In the genomic region with DNA sequence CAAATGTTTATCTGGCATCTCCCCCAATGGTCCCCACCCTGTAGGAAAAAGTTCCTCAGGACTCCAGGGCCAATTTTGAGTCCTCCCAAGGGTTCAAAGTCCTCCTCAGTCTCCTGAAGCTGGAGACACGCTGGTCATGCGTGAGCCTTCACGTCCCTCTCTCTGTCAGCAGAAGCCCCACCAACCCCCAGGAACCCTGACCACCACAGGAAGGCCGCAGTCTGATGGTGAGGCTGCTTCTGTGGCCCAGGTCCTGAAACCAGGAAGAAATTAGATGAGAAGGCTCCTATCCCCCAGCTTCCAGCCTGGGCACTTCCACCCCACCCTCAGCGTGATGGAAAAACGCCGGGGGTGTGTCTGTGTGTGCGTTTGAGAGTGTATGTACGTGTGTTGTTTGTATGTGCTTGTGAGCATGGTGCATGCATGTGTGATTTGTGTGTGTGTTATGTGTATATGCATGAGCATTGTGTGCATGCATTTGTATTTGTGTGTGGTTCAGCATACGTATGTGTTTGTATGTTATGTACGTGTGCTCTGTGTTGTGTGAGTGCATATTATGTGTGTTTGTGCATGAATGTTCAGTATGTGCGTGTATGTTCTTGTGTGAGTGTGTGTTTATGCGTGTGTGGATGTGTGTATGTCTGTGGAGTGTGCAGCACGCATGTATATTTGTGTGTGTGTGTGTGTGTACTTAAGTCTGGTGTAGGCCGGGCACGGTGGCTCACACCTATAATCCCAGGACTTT, we compare ENCODE assay signal across 17 cellular contexts.
A peak's percentile ranks its signal among the peaks of the same experiment; 100 is the strongest.
DNase-seq lines count a peak whose midpoint lies in the region; ATAC-seq and TF ChIP-seq lines count a peak whose summit lies in the region.
"Had no signal": no experiment of that assay in that cellular context is flagged by ENCODE, and none has a peak within 500 bp of the region (broad histone marks: within the 10 kb centered on the region; RNA-seq: fewer than 3 reads in every experiment).

No MANE protein-coding gene starts in this region.

- H3K36me3 ChIP-seq in IMR-90 (ENCODE audit: control insufficient read depth, insufficient read depth, low read length) (no peaks in the 10 kb centered on the region), brain microvascular endothelial cell (replicated peaks) (no peaks in the 10 kb centered on the region), mesenchymal stem cell (ENCODE audit: control insufficient read depth in 1 of 2, insufficient read depth in 2 of 2, low read depth in 1 of 2, low read length in 2 of 2) (no peaks in the 10 kb centered on the region), stomach (no peaks in the 10 kb centered on the region)
- H3K36me3 ChIP-seq: colonic mucosa, esophagus squamous epithelium, left lung, neutrophil had no signal

- TF ChIP-seq POLR2A in IMR-90 (IDR thresholded peaks at IDR 0.05; ENCODE audit: low read depth, low read length): peak; percentile 16; the same call in 1 of the 2 replicates
- TF ChIP-seq POLR2A in stomach (IDR thresholded peaks at IDR 0.05): no peak

- H3K4ac ChIP-seq in IMR-90 (ENCODE audit: low read depth, low read length) (peak overlapping the region; percentile 87), mesenchymal stem cell (ENCODE audit: low read depth in 1 of 2, low read length in 2 of 2) (peak overlapping the region; percentile 3 to 56)

- H3K56ac ChIP-seq in IMR-90 (ENCODE audit: extremely low read depth, insufficient read depth, low read length): peak overlapping the region; percentile 88; the same call in 1 of the 2 replicates

- H2BK120ac ChIP-seq in IMR-90 (ENCODE audit: low read depth, low read length) (peak overlapping the region; percentile 91), mesenchymal stem cell (ENCODE audit: low read depth, low read length) (peak overlapping the region; percentile 4)

- intact Hi-C loops in IMR-90 (cut with micrococcal nuclease) (no loop called here), stomach (cut with DNase I; ENCODE audit: low total_unique reads) (no loop called here), dorsolateral prefrontal cortex (cut with DNase I) (loop anchor here in 1 of 2 donors (5.0 kb wide), 1 partner anchor 47 kb away; no protein-coding TSS in a partner anchor)

- H3K9me1 ChIP-seq in IMR-90 (ENCODE audit: insufficient read depth, low read length): peaks cover 22% of the 10 kb centered on the region

- ATAC-seq in IMR-90 (ENCODE audit: low read depth): no peak
- ATAC-seq: activated naive CD8-positive, alpha-beta T cell treated with anti-CD3 and anti-CD28 coated beads, Interleukin-2, amount 50 U/mL, for 24 hours had no signal

- no peaks in the 10 kb centered on the region for H4K20me1 ChIP-seq in IMR-90 (ENCODE audit: insufficient read depth, low read length)

- H2AK5ac ChIP-seq in IMR-90 (ENCODE audit: low read depth, low read length) (peak overlapping the region; percentile 100), mesenchymal stem cell (ENCODE audit: low read length, severe bottlenecking) (peak overlapping the region; percentile 69)

- peak overlapping the region; percentile 5 for H3K18ac ChIP-seq in IMR-90 (ENCODE audit: low read depth, low read length)
- H3K18ac ChIP-seq in mesenchymal stem cell (ENCODE audit: low read depth in 1 of 2, low read length in 2 of 2): peak overlapping the region in 1 of 2 experiments; percentile 88

- peak overlapping the region; percentile 63 for H2BK20ac ChIP-seq in IMR-90 (ENCODE audit: low read depth, low read length)

- H3K23ac ChIP-seq in IMR-90 (ENCODE audit: low read depth, low read length) (peak overlapping the region; percentile 81), mesenchymal stem cell (ENCODE audit: low read length in 2 of 2) (no peak overlapping the region)

- peak overlapping the region; percentile 96 for H3K14ac ChIP-seq in IMR-90 (replicated peaks; ENCODE audit: low read depth, low read length)
- H3K14ac ChIP-seq in mesenchymal stem cell (ENCODE audit: low read length in 2 of 2): peak overlapping the region in 1 of 2 experiments; percentile 29

- H3K27ac ChIP-seq in IMR-90 (ENCODE audit: insufficient read depth, low read length) (peak overlapping the region; percentile 90), brain microvascular endothelial cell (peak overlapping the region; percentile 96), mesenchymal stem cell (ENCODE audit: low read length, poor library complexity, severe bottlenecking) (peak overlapping the region; percentile 98), stomach (peak overlapping the region in 3 of 5 donors; percentile 60 to 81 (median 78)), dorsolateral prefrontal cortex (peak overlapping the region in 14 of 59 donors; percentile 14 to 82 (median 64))
- H3K27ac ChIP-seq: colonic mucosa, neutrophil had no signal

- H3K4me2 ChIP-seq in IMR-90 (ENCODE audit: low read depth, low read length): no peak overlapping the region
- H3K4me2 ChIP-seq in mesenchymal stem cell (ENCODE audit: low read length, poor library complexity, severe bottlenecking): no peak overlapping the region

- peaks cover 23% of the 10 kb centered on the region for H3K4me1 ChIP-seq in IMR-90 (ENCODE audit: control insufficient read depth, insufficient read depth, low read length)
- H3K4me1 ChIP-seq in mesenchymal stem cell (ENCODE audit: control insufficient read depth, insufficient read depth, low read depth, low read length): peaks cover 28% of the 10 kb centered on the region
- H3K4me1 ChIP-seq in stomach: peaks cover 22 to 30% (median 28%) of the 10 kb centered on the region in 4 donors
- H3K4me1 ChIP-seq: colonic mucosa had no signal

- H3K9me3 ChIP-seq in IMR-90 (ENCODE audit: control insufficient read depth, insufficient read depth, low read length) (no peaks in the 10 kb centered on the region), mesenchymal stem cell (ENCODE audit: control insufficient read depth, low read length) (no peaks in the 10 kb centered on the region), stomach (no peaks in the 10 kb centered on the region)
- H3K9me3 ChIP-seq: colonic mucosa, esophagus squamous epithelium, left lung, neutrophil had no signal

- DNase-seq in IMR-90 (no peak), brain microvascular endothelial cell (no peak), mesenchymal stem cell (no peak), stomach (no peak), ecto neural progenitor cell (ENCODE audit: low spot score) (no peak), dorsolateral prefrontal cortex (no peak), COLO829 (ENCODE audit: low spot score) (no peak)
- DNase-seq: activated CD4-positive, alpha-beta T cell treated with anti-CD3 and anti-CD28 coated beads, Interleukin-2, amount 50 U/mL, for 48 hours; activated naive CD8-positive, alpha-beta T cell treated with anti-CD3 and anti-CD28 coated beads, Interleukin-2, amount 50 U/mL, for 24 hours; CD4-positive, CD25-positive, alpha-beta regulatory T cell; colonic mucosa; esophagus squamous epithelium; NCI-H1694; NCI-H446 treated with DMSO at 0.1 percent for 48 hours; stimulated activated naive CD4-positive, alpha-beta T cell treated with Interleukin-2 at 50 U/mL for 16 hours had no signal

- peak overlapping the region; percentile 91 for H2AK9ac ChIP-seq in IMR-90 (replicated peaks; ENCODE audit: low read depth, low read length, poor library complexity)

- no TSS peak for BruUV-seq in IMR-90 (replicated peaks; lab: Mats Ljungman, UMichigan)

- POLR2A ChIA-PET in IMR-90 (lab: Charles Lee; ENCODE audit: unreplicated experiment): no interaction called here

- no peak overlapping the region; the same call in 1 of the 2 replicates for H3K9ac ChIP-seq in IMR-90 (ENCODE audit: low read depth, low read length)
- H3K9ac ChIP-seq in mesenchymal stem cell (ENCODE audit: low read length): no peak overlapping the region

- H2AFZ ChIP-seq in IMR-90 (replicated peaks; ENCODE audit: low read length, poor library complexity) (peak overlapping the region; percentile 92), mesenchymal stem cell (ENCODE audit: low read depth, low read length) (no peak overlapping the region)

- no peak overlapping the region for H3K4me3 ChIP-seq in IMR-90 (ENCODE audit: insufficient read depth, low read depth, low read length)
- no peak overlapping the region for H3K4me3 ChIP-seq in brain microvascular endothelial cell (ENCODE audit: low read depth, low read length)
- H3K4me3 ChIP-seq in mesenchymal stem cell (ENCODE audit: insufficient read depth in 1 of 2, low read depth in 1 of 2, low read length in 2 of 2): no peak overlapping the region
- H3K4me3 ChIP-seq in stomach: no peak overlapping the region
- H3K4me3 ChIP-seq in dorsolateral prefrontal cortex: no peak overlapping the region
- H3K4me3 ChIP-seq: colonic mucosa, left lung had no signal

- TF ChIP-seq CTCF in IMR-90 (conservative IDR thresholded peaks at IDR 0.05; ENCODE audit: low read depth, low read length): no peak
- TF ChIP-seq CTCF in brain microvascular endothelial cell (IDR thresholded peaks at IDR 0.05; ENCODE audit: low read depth, low read length, missing control alignments): no peak
- TF ChIP-seq CTCF in stomach (IDR thresholded peaks at IDR 0.05): no peak
- no peak for TF ChIP-seq CTCF in dorsolateral prefrontal cortex (IDR thresholded peaks at IDR 0.05 in 54 of 56, conservative IDR thresholded peaks at IDR 0.05 in 2 of 56; ENCODE audit: low read depth in 1 of 56, partially characterized antibody in 56 of 56)

- H3K27me3 ChIP-seq in IMR-90 (ENCODE audit: control insufficient read depth, insufficient read depth, low read length) (no peaks in the 10 kb centered on the region), brain microvascular endothelial cell (replicated peaks) (no peaks in the 10 kb centered on the region), mesenchymal stem cell (ENCODE audit: control insufficient read depth in 1 of 2, insufficient read depth in 1 of 2, low read length in 2 of 2) (peaks cover 0 to 5% of the 10 kb centered on the region in 2 experiments), stomach (peaks cover 0 to under 1% (median 0%) of the 10 kb centered on the region in 3 donors), dorsolateral prefrontal cortex (no peaks in the 10 kb centered on the region)
- H3K27me3 ChIP-seq: colonic mucosa, left lung had no signal

- H2BK12ac ChIP-seq in mesenchymal stem cell (ENCODE audit: low read length in 2 of 2): peak overlapping the region; percentile 61 to 85

- no peak for TF ChIP-seq RAD21 in IMR-90 (IDR thresholded peaks at IDR 0.05; ENCODE audit: low read length)

- H4K8ac ChIP-seq in IMR-90 (ENCODE audit: low read depth in 2 of 2, low read length in 2 of 2) (peak overlapping the region; percentile 61 to 85), mesenchymal stem cell (ENCODE audit: low read length) (no peak overlapping the region)

- H4K91ac ChIP-seq in IMR-90 (ENCODE audit: insufficient read depth, low read depth, low read length): peak overlapping the region; percentile 93
- peak overlapping the region; percentile 20 for H4K91ac ChIP-seq in mesenchymal stem cell (ENCODE audit: low read length)

- in situ Hi-C loops in IMR-90 (cut with MboI; ENCODE audit: low sequenced_read_pairs) (no loop called here), brain microvascular endothelial cell (cut with HindIII; ENCODE audit: low pct_ligation_motif_present, low sequenced_read_pairs) (no loop called here)

- TF ChIP-seq EP300 in stomach (IDR thresholded peaks at IDR 0.05): no peak

- peak overlapping the region; percentile 11 for H4K5ac ChIP-seq in IMR-90 (ENCODE audit: low read depth, low read length)

- WGBS in IMR-90 (ENCODE audit: extremely low coverage in 2 of 2, insufficient read length in 1 of 2), 2 experiments: 92% methylated on average over 7 of the region's 16 CpGs; no CpG with 5 or more reads in 1 of the 2 experiments
- 91% methylated on average over 16 of the region's 16 CpGs for WGBS in mesenchymal stem cell
- WGBS in stomach, 5 donors: 82 to 91% (median 88%) methylated on average over 15 to 16 of the region's 16 CpGs

- H2BK5ac ChIP-seq in IMR-90 (ENCODE audit: low read depth, low read length, poor library complexity, severe bottlenecking) (peak overlapping the region; percentile 94), mesenchymal stem cell (ENCODE audit: low read depth, low read length, poor library complexity, severe bottlenecking) (no peak overlapping the region)

- dilution Hi-C loops in IMR-90 (cut with HindIII; ENCODE audit: low sequenced_read_pairs, unreplicated experiment): no loop called here

- H2BK15ac ChIP-seq in IMR-90 (ENCODE audit: low read depth, low read length): peak overlapping the region; percentile 58; the same call in 2 of the 3 replicates
- no peak overlapping the region for H2BK15ac ChIP-seq in mesenchymal stem cell (ENCODE audit: low read depth, poor library complexity, severe bottlenecking)

- H3K79me1 ChIP-seq in IMR-90 (ENCODE audit: low read depth in 1 of 2, low read length in 2 of 2) (peaks cover 0 to 13% of the 10 kb centered on the region in 2 experiments; a peak in 2 of 4 replicates), mesenchymal stem cell (replicated peaks; ENCODE audit: low read length, poor library complexity, severe bottlenecking) (no peaks in the 10 kb centered on the region)

- CTCF ChIA-PET in IMR-90 (lab: Yijun Ruan, JAX): no interaction called here
